In genomic region chrX:126770179-126770578, GRCh38 we compare ENCODE assay signal across 8 cellular contexts. TPM values are rescaled to one million over a fixed set of nuclear protein-coding genes. Genes with fewer than 3 reads are reported as not detected.
DNase-seq lines count a peak whose midpoint lies in the region; ATAC-seq and TF ChIP-seq lines count a peak whose summit lies in the region.

No MANE protein-coding gene starts in this region.

- in situ Hi-C loops in G401 (cut with HindIII; ENCODE audit: low sequenced_read_pairs): no loop called here

- H3K4me3 ChIP-seq in NT2/D1 (ENCODE audit: insufficient read length, low read depth) (no peak overlapping the region), fibroblast of the aortic adventitia (ENCODE audit: low read depth, low read length) (no peak overlapping the region), tibial artery (no peak overlapping the region)

- no peak overlapping the region for H3K9ac ChIP-seq in NT2/D1 (ENCODE audit: insufficient read length, low read depth)

- H3K36me3 ChIP-seq in NT2/D1 (ENCODE audit: insufficient read depth, insufficient read length, low read length) (no peaks in the 10 kb centered on the region), tibial artery (no peaks in the 10 kb centered on the region)

- no peaks in the 10 kb centered on the region for H3K27me3 ChIP-seq in NT2/D1 (ENCODE audit: insufficient read depth, insufficient read length)
- no peaks in the 10 kb centered on the region for H3K27me3 ChIP-seq in tibial artery

- DNase-seq in G401 (ENCODE audit: low spot score): peak; percentile 1
- DNase-seq in H4 (ENCODE audit: low spot score): peak; percentile 1
- peak; percentile 25 for DNase-seq in NT2/D1 (ENCODE audit: low read depth, low spot score)
- no peak for DNase-seq in fibroblast of the aortic adventitia (ENCODE audit: low read depth)
- DNase-seq in tibial artery: no peak
- no peak for DNase-seq in T-helper 17 cell
- DNase-seq in activated T-cell treated with anti-CD3 and anti-CD28 coated beads, Interleukin-2, amount 50 U/mL, for 24 hours: no peak
- DNase-seq in central memory CD4-positive, alpha-beta T cell: no peak

- H3K4me1 ChIP-seq in NT2/D1 (ENCODE audit: insufficient read depth, insufficient read length) (no peaks in the 10 kb centered on the region), tibial artery (no peaks in the 10 kb centered on the region)

- no peaks in the 10 kb centered on the region for H3K27me3 Mint-ChIP-seq in T-helper 17 cell
- peaks cover 9% of the 10 kb centered on the region for H3K27me3 Mint-ChIP-seq in activated T-cell treated with anti-CD3 and anti-CD28 coated beads, Interleukin-2, amount 50 U/mL, for 24 hours

- no peak overlapping the region for H3K27ac ChIP-seq in tibial artery

- no peaks in the 10 kb centered on the region for H3K4me1 Mint-ChIP-seq in T-helper 17 cell
- H3K4me1 Mint-ChIP-seq in activated T-cell treated with anti-CD3 and anti-CD28 coated beads, Interleukin-2, amount 50 U/mL, for 24 hours (ENCODE audit: low read depth): no peaks in the 10 kb centered on the region

- no peak overlapping the region for H3K4me3 Mint-ChIP-seq in T-helper 17 cell
- no peak overlapping the region for H3K4me3 Mint-ChIP-seq in activated T-cell treated with anti-CD3 and anti-CD28 coated beads, Interleukin-2, amount 50 U/mL, for 24 hours

- ATAC-seq in T-helper 17 cell: no peak

- TF ChIP-seq CTCF in fibroblast of the aortic adventitia (IDR thresholded peaks at IDR 0.05; ENCODE audit: insufficient read depth, low read length) (peak; percentile 13), tibial artery (IDR thresholded peaks at IDR 0.05) (peak; percentile 38 to 39)

- H3K9me3 ChIP-seq in NT2/D1 (ENCODE audit: insufficient read depth, low read length) (no peaks in the 10 kb centered on the region), tibial artery (no peaks in the 10 kb centered on the region), T-helper 17 cell (ENCODE audit: control insufficient read depth, low read length, poor library complexity, severe bottlenecking) (no peaks in the 10 kb centered on the region)

- peaks cover under 1% of the 10 kb centered on the region for H3K9me3 Mint-ChIP-seq in activated T-cell treated with anti-CD3 and anti-CD28 coated beads, Interleukin-2, amount 50 U/mL, for 24 hours

- no peak overlapping the region for H3K27ac Mint-ChIP-seq in T-helper 17 cell
- H3K27ac Mint-ChIP-seq in activated T-cell treated with anti-CD3 and anti-CD28 coated beads, Interleukin-2, amount 50 U/mL, for 24 hours: no peak overlapping the region

- intact Hi-C loops in tibial artery (cut with DNase I; ENCODE audit: low total_unique reads): no loop called here

- no peaks in the 10 kb centered on the region for H3K36me3 Mint-ChIP-seq in T-helper 17 cell (ENCODE audit: low read depth)
- no peaks in the 10 kb centered on the region for H3K36me3 Mint-ChIP-seq in activated T-cell treated with anti-CD3 and anti-CD28 coated beads, Interleukin-2, amount 50 U/mL, for 24 hours (ENCODE audit: low read depth)

RNA-seq across cellular contexts. Expression of gene PRR32, which starts 49.4 kb away (rescaled TPM):
- not detected in 2 replicates for total RNA-seq in G401 (2014; rRNA removed; shearing (Covaris generic))
- total RNA-seq in H4 (2014; rRNA removed; shearing (Covaris generic)): not detected in 2 replicates
- total RNA-seq in fibroblast of the aortic adventitia (ENCODE audit: low replicate concordance): not detected in 2 replicates
- not detected for total RNA-seq in T-helper 17 cell

Comparison
In these comparisons a context has a peak if more than half of its experiments do, and no peak if none do; other contexts are left out.
1. DNase-seq: peak in G401 (single experiment), H4 (single experiment) and NT2/D1 (single experiment); none in fibroblast of the aortic adventitia (single experiment), tibial artery (0 of 2), T-helper 17 cell (0 of 3), activated T-cell treated with anti-CD3 and anti-CD28 coated beads, Interleukin-2, amount 50 U/mL, for 24 hours (single experiment) and central memory CD4-positive, alpha-beta T cell (single experiment).